ENCODE assay signal across 8 cellular contexts in genomic region chr6:139374357-139375238, GRCh38. TPM values are rescaled to one million over a fixed set of nuclear protein-coding genes. Genes with fewer than 3 reads are reported as not detected.
A peak's percentile ranks its signal among the peaks of the same experiment; 100 is the strongest.
DNase-seq lines count a peak whose midpoint lies in the region; ATAC-seq and TF ChIP-seq lines count a peak whose summit lies in the region.

A gene with protein sequence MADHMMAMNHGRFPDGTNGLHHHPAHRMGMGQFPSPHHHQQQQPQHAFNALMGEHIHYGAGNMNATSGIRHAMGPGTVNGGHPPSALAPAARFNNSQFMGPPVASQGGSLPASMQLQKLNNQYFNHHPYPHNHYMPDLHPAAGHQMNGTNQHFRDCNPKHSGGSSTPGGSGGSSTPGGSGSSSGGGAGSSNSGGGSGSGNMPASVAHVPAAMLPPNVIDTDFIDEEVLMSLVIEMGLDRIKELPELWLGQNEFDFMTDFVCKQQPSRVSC (minus strand): TSS chr6:139374648. CDS start chr6:139373944, 704 bp downstream.

- peak; percentile 64 for ATAC-seq in GM18873 (IDR thresholded peaks at IDR 0.05; ENCODE audit: low FRiP score, unreplicated experiment)
- peak; percentile 60 for ATAC-seq in HG03139 (IDR thresholded peaks at IDR 0.05; ENCODE audit: unreplicated experiment)
- ATAC-seq in activated B cell treated with CpG ODN at 0.5 μM for 24 hours (ENCODE audit: low read depth) = peak; percentile 75

- peak; percentile 82 for DNase-seq in AG04449 (ENCODE audit: low read depth, low spot score)
- DNase-seq in NCI-H226 = peak; percentile 87
- peak; percentile 95 for DNase-seq in activated B cell treated with CpG ODN at 0.5 μM for 24 hours
- DNase-seq in caudate nucleus (lab: John Stamatoyannopoulos, UW) = peak; percentile 22 to 94 (median 85)
- DNase-seq in iris pigment epithelial cell (ENCODE audit: low read depth) = peak; percentile 96
- DNase-seq in stimulated activated CD4-positive, alpha-beta T cell treated with anti-CD3 and anti-CD28 coated beads, Interleukin-12 subunit alpha, Interleukin-12 subunit beta, amount 100 ng/mL, for 24 hours (ENCODE audit: low read depth in 2 of 2) = peak; percentile 83

- no peaks in the 10 kb centered on the region for H3K9me3 Mint-ChIP-seq in activated B cell treated with CpG ODN at 0.5 μM for 24 hours

- CTCF ChIA-PET in AG04449 (lab: Yijun Ruan, JAX) = interaction anchor here (0.8 to 1.5 kb wide), 9 partner anchors 9 to 693 kb away, joined by 3 to 4 read pairs (median 3); no protein-coding TSS in a partner anchor
- CTCF ChIA-PET in activated B cell treated with CpG ODN at 0.5 μM for 24 hours (lab: Charles Lee) = interaction anchor here (1.1 to 4.9 kb wide), 9 partner anchors 9 to 558 kb away, joined by 3 to 34 read pairs (median 8); no protein-coding TSS in a partner anchor

- H3K4me1 Mint-ChIP-seq in activated B cell treated with CpG ODN at 0.5 μM for 24 hours = peaks cover 36% of the 10 kb centered on the region

- H3K27ac Mint-ChIP-seq in activated B cell treated with CpG ODN at 0.5 μM for 24 hours = peak within 1 kb of the TSS; percentile 100

- POLR2A ChIA-PET in AG04449 (lab: Yijun Ruan, JAX) (interaction anchor here (0.6 to 4.1 kb wide), 88 partner anchors 8 to 1761 kb away, joined by 3 to 54 read pairs (median 5); no protein-coding TSS in a partner anchor), activated B cell treated with CpG ODN at 0.5 μM for 24 hours (lab: Charles Lee) (interaction anchor here (0.6 to 4.2 kb wide), 47 partner anchors 9 to 1933 kb away, joined by 3 to 42 read pairs (median 4); partner anchors contain the start of genes ABRACL, CCDC28A, HEBP2 and HECA)

- H3K27me3 Mint-ChIP-seq in activated B cell treated with CpG ODN at 0.5 μM for 24 hours = no peaks in the 10 kb centered on the region

- peak within 1 kb of the TSS; percentile 95 for H3K27ac ChIP-seq in caudate nucleus (ENCODE audit: low read depth, low read length)

- intact Hi-C loops in activated B cell treated with CpG ODN at 0.5 μM for 24 hours (cut with micrococcal nuclease) = loop anchor here (1.0 to 10.0 kb wide), 13 partner anchors 19 to 1260 kb away; partner anchors contain the start of genes CCDC28A, HEBP2 and HECA

- TF ChIP-seq CTCF in AG04449 (IDR thresholded peaks at IDR 0.05; ENCODE audit: insufficient read depth, low read length, missing control alignments) = no peak
- no peak for TF ChIP-seq CTCF in activated B cell treated with CpG ODN at 0.5 μM for 24 hours (IDR thresholded peaks at IDR 0.05)

- H3K4me3 ChIP-seq in AG04449 (ENCODE audit: low read depth, low read length) = peak within 1 kb of the TSS; percentile 93

- H3K4me3 Mint-ChIP-seq in activated B cell treated with CpG ODN at 0.5 μM for 24 hours = peak within 1 kb of the TSS; percentile 99

- H3K36me3 Mint-ChIP-seq in activated B cell treated with CpG ODN at 0.5 μM for 24 hours (ENCODE audit: low read depth) = peaks cover 22% of the 10 kb centered on the region

RNA-seq across cellular contexts. Expression of the gene that starts here (rescaled TPM):
- 20.7 and 22.5 TPM in 2 replicates for total RNA-seq in activated B cell treated with CpG ODN at 0.5 μM for 24 hours

Comparison
In these comparisons a context has a peak if more than half of its experiments do, and no peak if none do; other contexts are left out.
1. Peak in every context shown above with its lines: DNase-seq, ATAC-seq, H3K4me3 ChIP-seq and H3K27ac ChIP-seq.